Comparison of ENCODE assay signal across 8 cellular contexts in the genomic region with DNA sequence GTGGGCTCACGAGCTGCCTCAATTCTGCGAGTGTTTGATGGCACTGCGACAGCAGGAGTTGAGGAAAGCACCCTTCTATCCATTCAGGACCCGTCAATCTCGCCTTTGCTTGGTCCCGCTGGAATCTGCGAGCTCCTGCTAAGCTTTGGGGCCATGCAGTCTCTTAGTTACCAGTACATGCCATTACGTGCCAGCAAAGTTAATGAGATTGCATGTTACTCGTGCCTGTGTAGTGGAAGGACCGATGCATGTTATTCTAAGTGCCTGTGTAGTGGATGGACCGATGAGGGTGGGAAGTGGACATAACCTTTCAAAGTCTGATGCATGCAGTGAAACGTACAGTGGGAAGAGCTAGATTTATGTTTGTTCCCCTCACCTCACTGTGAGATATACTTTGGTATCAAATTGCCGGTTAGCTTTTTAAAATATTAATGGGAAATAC. TPM values are rescaled to one million over a fixed set of nuclear protein-coding genes. Genes with fewer than 3 reads are reported as not detected.
A peak's percentile ranks its signal among the peaks of the same experiment; 100 is the strongest.
DNase-seq lines count a peak whose midpoint lies in the region; TF ChIP-seq lines count a peak whose summit lies in the region.

No MANE protein-coding gene starts in this region.

- H2AFZ ChIP-seq in OCI-LY7 (ENCODE audit: low read length) (no peak overlapping the region), mesenchymal stem cell (ENCODE audit: low read depth, low read length) (no peak overlapping the region)

- H4K91ac ChIP-seq in mesenchymal stem cell (ENCODE audit: low read length) = peak overlapping the region; percentile 48

- H4K20me1 ChIP-seq in OCI-LY7 (ENCODE audit: insufficient read depth, low read length) = peaks cover 33% of the 10 kb centered on the region

- no TSS peak for BruUV-seq in OCI-LY7 (replicated peaks; lab: Mats Ljungman, UMichigan)

- peak overlapping the region in 1 of 2 experiments; percentile 73 for H3K23ac ChIP-seq in mesenchymal stem cell (ENCODE audit: low read length in 2 of 2)

- no peak overlapping the region for H2BK5ac ChIP-seq in mesenchymal stem cell (ENCODE audit: low read depth, low read length, poor library complexity, severe bottlenecking)

- H3K9me3 ChIP-seq in OCI-LY7 (ENCODE audit: low read length) (no peaks in the 10 kb centered on the region), mesenchymal stem cell (ENCODE audit: control insufficient read depth, low read length) (no peaks in the 10 kb centered on the region), uterus (no peaks in the 10 kb centered on the region)

- peaks cover 56% of the 10 kb centered on the region for H3K79me2 ChIP-seq in OCI-LY7 (ENCODE audit: insufficient read depth, low read depth, low read length)

- H3K9ac ChIP-seq in mesenchymal stem cell (ENCODE audit: low read length) = peak overlapping the region; percentile 98

- peaks cover 54% of the 10 kb centered on the region for H3K36me3 ChIP-seq in OCI-LY7 (ENCODE audit: insufficient read depth, low read length)
- peaks cover 5 to 46% of the 10 kb centered on the region in 2 experiments for H3K36me3 ChIP-seq in mesenchymal stem cell (ENCODE audit: control insufficient read depth in 1 of 2, insufficient read depth in 2 of 2, low read depth in 1 of 2, low read length in 2 of 2)
- H3K36me3 ChIP-seq in uterus = no peaks in the 10 kb centered on the region

- H4K8ac ChIP-seq in mesenchymal stem cell (ENCODE audit: low read length) = peak overlapping the region; percentile 90

- no peak for TF ChIP-seq POLR2A in uterus (IDR thresholded peaks at IDR 0.05)

- H3K27me3 ChIP-seq in dorsolateral prefrontal cortex (no peaks in the 10 kb centered on the region), mesenchymal stem cell (ENCODE audit: control insufficient read depth in 1 of 2, insufficient read depth in 1 of 2, low read length in 2 of 2) (no peaks in the 10 kb centered on the region), uterus (no peaks in the 10 kb centered on the region)

- no peaks in the 10 kb centered on the region for H3K9me2 ChIP-seq in OCI-LY7 (ENCODE audit: insufficient read depth, low read length)

- H3K14ac ChIP-seq in mesenchymal stem cell (ENCODE audit: low read length in 2 of 2) = peak overlapping the region in 1 of 2 experiments; percentile 88

- peak overlapping the region; percentile 100 for H3K27ac Mint-ChIP-seq in activated naive CD4-positive, alpha-beta T cell treated with anti-CD3 and anti-CD28 coated beads for 36 hours

- no peaks in the 10 kb centered on the region for H3K9me3 Mint-ChIP-seq in activated naive CD4-positive, alpha-beta T cell treated with anti-CD3 and anti-CD28 coated beads for 36 hours

- H3K27ac ChIP-seq in OCI-LY7 (ENCODE audit: low read depth, low read length, poor library complexity, severe bottlenecking) = peak overlapping the region; percentile 67
- H3K27ac ChIP-seq in dorsolateral prefrontal cortex = peak overlapping the region; percentile 26 to 95 (median 84)
- H3K27ac ChIP-seq in mesenchymal stem cell (ENCODE audit: low read length, poor library complexity, severe bottlenecking) = peak overlapping the region; percentile 78
- peak overlapping the region; percentile 89 to 94 for H3K27ac ChIP-seq in uterus

- H3K4me1 ChIP-seq in OCI-LY7 (ENCODE audit: insufficient read depth, low read length, poor library complexity, severe bottlenecking) = peaks cover 27% of the 10 kb centered on the region
- H3K4me1 ChIP-seq in mesenchymal stem cell (ENCODE audit: control insufficient read depth, insufficient read depth, low read depth, low read length) = peaks cover 1% of the 10 kb centered on the region
- H3K4me1 ChIP-seq in uterus = no peaks in the 10 kb centered on the region

- peak overlapping the region; percentile 50 to 57 for H3K4ac ChIP-seq in mesenchymal stem cell (ENCODE audit: low read depth in 1 of 2, low read length in 2 of 2)

- H2BK15ac ChIP-seq in mesenchymal stem cell (ENCODE audit: low read depth, poor library complexity, severe bottlenecking) = peak overlapping the region; percentile 15

- TF ChIP-seq CTCF in OCI-LY7 (conservative IDR thresholded peaks at IDR 0.05; ENCODE audit: low read length) (no peak), dorsolateral prefrontal cortex (IDR thresholded peaks at IDR 0.05 in 54 of 56, conservative IDR thresholded peaks at IDR 0.05 in 2 of 56; ENCODE audit: low read depth in 1 of 56, partially characterized antibody in 56 of 56) (no peak), uterus (IDR thresholded peaks at IDR 0.05) (no peak)

- H3K4me3 ChIP-seq in OCI-LY7 (ENCODE audit: low read depth, low read length, poor library complexity, severe bottlenecking) = peak overlapping the region; percentile 100
- H3K4me3 ChIP-seq in dorsolateral prefrontal cortex = peak overlapping the region; percentile 51 to 96 (median 83)
- H3K4me3 ChIP-seq in mesenchymal stem cell (ENCODE audit: insufficient read depth in 1 of 2, low read depth in 1 of 2, low read length in 2 of 2) = peak overlapping the region; percentile 82 to 99
- H3K4me3 ChIP-seq in uterus = peak overlapping the region; percentile 75 to 77

- under 1% methylated on average over 12 of the region's 13 CpGs for WGBS in mesenchymal stem cell

- in situ Hi-C loops in KBM-7 (cut with MboI; ENCODE audit: low pct_unique_long_range_greater_than_20kb, low sequenced_read_pairs) = no loop called here

- POLR2A ChIA-PET in OCI-LY7 (lab: Charles Lee) = interaction anchor here (0.5 to 1.0 kb wide), 8 partner anchors 15 to 244 kb away, joined by 3 to 5 read pairs (median 4); no protein-coding TSS in a partner anchor

- intact Hi-C loops in activated naive CD4-positive, alpha-beta T cell treated with anti-CD3 and anti-CD28 coated beads for 36 hours (cut with micrococcal nuclease) = loop anchor here (1.0 to 10.0 kb wide), 14 partner anchors 68 to 1675 kb away; a partner anchor contains a TSS
- intact Hi-C loops in OCI-LY7 (cut with micrococcal nuclease; ENCODE audit: unreplicated experiment) = loop anchor here (2.0 kb wide), 2 partner anchors 85 to 661 kb away; a partner anchor contains a TSS
- intact Hi-C loops in dorsolateral prefrontal cortex (cut with DNase I) = loop anchor here in 1 of 2 donors (2.0 to 5.0 kb wide), 2 partner anchors 85 to 662 kb away; a partner anchor contains a TSS
- intact Hi-C loops in uterus (cut with DNase I; ENCODE audit: low total_unique reads) = no loop called here

- H3K4me2 ChIP-seq in OCI-LY7 (ENCODE audit: low read length) (peak overlapping the region; percentile 84), mesenchymal stem cell (ENCODE audit: low read length, poor library complexity, severe bottlenecking) (peak overlapping the region; percentile 39)

- no peak overlapping the region for H2BK12ac ChIP-seq in mesenchymal stem cell (ENCODE audit: low read length in 2 of 2)

- H3K36me3 Mint-ChIP-seq in activated naive CD4-positive, alpha-beta T cell treated with anti-CD3 and anti-CD28 coated beads for 36 hours (ENCODE audit: low read depth) = peaks cover 49% of the 10 kb centered on the region

- CTCF ChIA-PET in activated naive CD4-positive, alpha-beta T cell treated with anti-CD3 and anti-CD28 coated beads for 36 hours (lab: Charles Lee) = interaction anchor here (0.9 to 1.3 kb wide), 4 partner anchors 15 to 139 kb away, joined by 3 to 5 read pairs (median 3); no protein-coding TSS in a partner anchor
- CTCF ChIA-PET in OCI-LY7 (lab: Charles Lee; ENCODE audit: unreplicated experiment) = interaction anchor here (0.7 kb wide), 1 partner anchor 17 kb away, joined by 3 read pairs; no protein-coding TSS in a partner anchor

- H3K27me3 Mint-ChIP-seq in activated naive CD4-positive, alpha-beta T cell treated with anti-CD3 and anti-CD28 coated beads for 36 hours (ENCODE audit: low read depth) = peaks cover 3% of the 10 kb centered on the region

- H3K79me1 ChIP-seq in mesenchymal stem cell (replicated peaks; ENCODE audit: low read length, poor library complexity, severe bottlenecking) = no peaks in the 10 kb centered on the region

- DNase-seq in activated naive CD4-positive, alpha-beta T cell treated with anti-CD3 and anti-CD28 coated beads for 36 hours = no peak
- no peak for DNase-seq in activated naive CD4-positive, alpha-beta T cell (lab: John Stamatoyannopoulos, UW)
- DNase-seq in OCI-LY7 (ENCODE audit: low spot score) (no peak), dorsolateral prefrontal cortex (no peak), mesenchymal stem cell (no peak), uterus (no peak), KBM-7 (no peak), DMS153 (lab: John Stamatoyannopoulos, UW) (no peak)

- H3K18ac ChIP-seq in mesenchymal stem cell (ENCODE audit: low read depth in 1 of 2, low read length in 2 of 2) = peak overlapping the region; percentile 90 to 94

- H2AK5ac ChIP-seq in mesenchymal stem cell (ENCODE audit: low read length, severe bottlenecking) = peak overlapping the region; percentile 2

- H3K4me1 Mint-ChIP-seq in activated naive CD4-positive, alpha-beta T cell treated with anti-CD3 and anti-CD28 coated beads for 36 hours (ENCODE audit: low read depth) = peaks cover 41% of the 10 kb centered on the region

- peak overlapping the region; percentile 96 for H3K4me3 Mint-ChIP-seq in activated naive CD4-positive, alpha-beta T cell treated with anti-CD3 and anti-CD28 coated beads for 36 hours

- no peak overlapping the region for H2BK120ac ChIP-seq in mesenchymal stem cell (ENCODE audit: low read depth, low read length)

RNA-seq across cellular contexts. Expression of a gene that starts 0.6 kb away (rescaled TPM):
- 1,000 to 10,000 TPM; 3,793 to 3,917 TPM for total RNA-seq in activated naive CD4-positive, alpha-beta T cell treated with anti-CD3 and anti-CD28 coated beads for 36 hours
- 2,852 and 3,051 TPM in 2 replicates for total RNA-seq in OCI-LY7 (2014; rRNA removed; shearing (Covaris generic))
- total RNA-seq in OCI-LY7 (2022) = 2,759 and 2,816 TPM in 2 replicates
- total RNA-seq in dorsolateral prefrontal cortex = 100 to 1,000 TPM; 289 to 622 (median 457) TPM
- polyA plus RNA-seq in mesenchymal stem cell (2013, experiment 1 of 2) = 3,246 TPM
- 3,402 TPM for polyA plus RNA-seq in mesenchymal stem cell (2013, experiment 2 of 2)
- over 10,000 TPM in 2 of 4 donors, 1,000 to 10,000 TPM in 2; 2,740 to 15,349 (median 8,137) TPM for total RNA-seq in uterus

Comparison
In these comparisons a context has a peak if more than half of its experiments do, and no peak if none do; other contexts are left out.
1. RNA of a gene that starts 0.6 kb away (total RNA-seq): 2,740 to 15,349 TPM in uterus, 3,793 to 3,917 TPM in activated naive CD4-positive, alpha-beta T cell treated with anti-CD3 and anti-CD28 coated beads for 36 hours and 2,759 to 3,051 TPM in OCI-LY7; 289 to 622 TPM in dorsolateral prefrontal cortex; every median in the first group is over 4 times any median in the second.
2. Peak in every context shown above with its lines, with median percentiles within 50 percentile points of each other: H3K27ac ChIP-seq and H3K4me3 ChIP-seq.